Comparison of ENCODE assay signal across 22 cellular contexts in genomic region chr9:102038006-102038405, GRCh38.
DNase-seq lines count a peak whose midpoint lies in the region; ATAC-seq lines count a peak whose summit lies in the region.
"Had no signal": no experiment of that assay in that cellular context is flagged by ENCODE, and none has a peak within 500 bp of the region (broad histone marks: within the 10 kb centered on the region; RNA-seq: fewer than 3 reads in every experiment).

No MANE protein-coding gene starts in this region.

- no peaks in the 10 kb centered on the region for H3K36me3 ChIP-seq in CD4-positive, alpha-beta memory T cell (ENCODE audit: insufficient read depth, low read length)
- H3K36me3 ChIP-seq: BE2C; BLaER1 treated with 17β-estradiol and CSF1 and Interleukin-3, amounts not matched to agents 10 nM and 100 nM; HAP-1 had no signal

- CTCF ChIA-PET in CD4-positive, alpha-beta memory T cell (lab: Charles Lee; ENCODE audit: partially characterized antibody) = no interaction called here

- H3K36me3 Mint-ChIP-seq in CD4-positive, alpha-beta memory T cell = no peaks in the 10 kb centered on the region
- H3K36me3 Mint-ChIP-seq: CD14-positive monocyte; CD8-positive, alpha-beta T cell had no signal

- DNase-seq in hippocampal formation (lab: John Stamatoyannopoulos, UW) (no peak), H4 (ENCODE audit: low spot score) (no peak)
- no peak for DNase-seq in CD4-positive, alpha-beta memory T cell
- DNase-seq in activated CD8-positive, alpha-beta memory T cell treated with anti-CD3 and anti-CD28 coated beads, Interleukin-2, amount 50 U/mL, for 48 hours = no peak
- DNase-seq: 8988T; ACHN; AML-193; BE2C; Caco-2; CD8-positive, alpha-beta T cell; DMS153; DND-41; GM23248; HFFc6 had no signal

- H3K4me3 Mint-ChIP-seq in CD4-positive, alpha-beta memory T cell = no peak overlapping the region
- H3K4me3 Mint-ChIP-seq: CD14-positive monocyte; CD8-positive, alpha-beta T cell; HFFc6 had no signal

- no peaks in the 10 kb centered on the region for H3K9me3 ChIP-seq in CD4-positive, alpha-beta memory T cell (ENCODE audit: control insufficient read depth in 1 of 2, low read length in 2 of 2)
- H3K9me3 ChIP-seq: A549; BE2C; BLaER1 treated with 17β-estradiol and CSF1 and Interleukin-3, amounts not matched to agents 10 nM and 100 nM; Caco-2; HAP-1 had no signal

- POLR2A ChIA-PET in CD4-positive, alpha-beta memory T cell (lab: Charles Lee; ENCODE audit: partially characterized antibody) = no interaction called here

- no peaks in the 10 kb centered on the region for H3K4me1 Mint-ChIP-seq in CD4-positive, alpha-beta memory T cell
- H3K4me1 Mint-ChIP-seq: CD14-positive monocyte had no signal

- no peaks in the 10 kb centered on the region for H3K27me3 Mint-ChIP-seq in CD4-positive, alpha-beta memory T cell

- ATAC-seq in GM18867 (IDR thresholded peaks at IDR 0.05; ENCODE audit: unreplicated experiment) (peak; percentile 54), GM18909 (IDR thresholded peaks at IDR 0.05; ENCODE audit: poor library complexity, unreplicated experiment) (peak; percentile 57), HG02981 (IDR thresholded peaks at IDR 0.05; ENCODE audit: unreplicated experiment) (peak; percentile 59), HG03457 (IDR thresholded peaks at IDR 0.05; ENCODE audit: unreplicated experiment) (peak; percentile 49)
- ATAC-seq: A549; CD8-positive, alpha-beta T cell had no signal

- no peak overlapping the region for H3K27ac ChIP-seq in CD4-positive, alpha-beta memory T cell (ENCODE audit: low read depth, low read length)
- H3K27ac ChIP-seq: A549; BLaER1 treated with 17β-estradiol and CSF1 and Interleukin-3, amounts not matched to agents 10 nM and 100 nM; GM23248 had no signal

- H3K27me3 ChIP-seq in CD4-positive, alpha-beta memory T cell (ENCODE audit: insufficient read depth, low read length) = no peaks in the 10 kb centered on the region
- H3K27me3 ChIP-seq: BE2C; BLaER1 treated with 17β-estradiol and CSF1 and Interleukin-3, amounts not matched to agents 10 nM and 100 nM had no signal

- intact Hi-C loops in CD4-positive, alpha-beta memory T cell (cut with micrococcal nuclease) = no loop called here

- no peak overlapping the region for H3K4me3 ChIP-seq in CD4-positive, alpha-beta memory T cell (ENCODE audit: low read length in 2 of 2)
- H3K4me3 ChIP-seq: A549; BLaER1 treated with 17β-estradiol and CSF1 and Interleukin-3, amounts not matched to agents 10 nM and 100 nM; GM23248; HAP-1 had no signal

- H3K4me1 ChIP-seq in CD4-positive, alpha-beta memory T cell (ENCODE audit: insufficient read depth, low read length) = no peaks in the 10 kb centered on the region
- H3K4me1 ChIP-seq: A549; BE2C; BLaER1 treated with 17β-estradiol and CSF1 and Interleukin-3, amounts not matched to agents 10 nM and 100 nM; Caco-2; HAP-1 had no signal

- no peak overlapping the region for H3K27ac Mint-ChIP-seq in CD4-positive, alpha-beta memory T cell
- H3K27ac Mint-ChIP-seq: CD14-positive monocyte; CD8-positive, alpha-beta T cell; HFFc6 had no signal

- H3K9me3 Mint-ChIP-seq in CD4-positive, alpha-beta memory T cell = peaks cover 0 to 11% (median 3%) of the 10 kb centered on the region in 8 donors
